In the genomic region with DNA sequence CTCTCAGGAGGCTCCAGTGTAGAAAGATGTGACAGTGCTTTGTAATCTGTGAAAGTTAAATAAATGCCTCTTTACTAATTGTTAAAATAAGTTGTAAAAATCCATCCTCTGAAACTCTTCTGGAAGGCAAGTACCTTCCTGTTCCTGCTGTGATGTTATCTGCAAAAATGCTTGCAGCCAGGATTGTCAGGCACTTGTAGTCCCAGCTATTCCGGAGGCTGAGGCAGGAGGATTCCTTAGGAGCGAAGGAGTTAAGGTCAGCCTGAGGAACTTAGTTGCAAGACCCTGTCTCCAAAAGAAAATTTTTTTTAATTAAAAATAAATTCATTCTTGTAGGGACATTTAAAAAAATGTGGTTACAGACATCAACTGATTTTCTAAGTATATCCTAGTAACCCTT, we compare ENCODE assay signal across 26 cellular contexts.
"Had no signal": no experiment of that assay in that cellular context is flagged by ENCODE, and none has a peak within 500 bp of the region (broad histone marks: within the 10 kb centered on the region; RNA-seq: fewer than 3 reads in every experiment).

No MANE protein-coding gene starts in this region.

- H3K36me3 Mint-ChIP-seq: immature natural killer cell; natural killer cell treated with Interleukin-12 subunit alpha and Interleukin-12 subunit beta and Interleukin-15 and Interleukin-18, amount 100 ng/mL, for 72 hours; stimulated activated memory B cell treated with anti-CD40 and anti-IgM and Interleukin-4, amounts not matched to agents 10 μg/mL and 1 μg/mL and 100 μg/mL, for 72 hours; type B pancreatic cell had no signal

- H3K27ac ChIP-seq: left ventricle myocardium inferior, ovary, spleen, tibial nerve, vagina had no signal

- DNase-seq: hippocampal formation; immature natural killer cell; left ventricle myocardium inferior; midbrain; mucosa of descending colon; naive thymus-derived CD4-positive, alpha-beta T cell; ovary; retina; right cardiac atrium; small intestine; spleen; stimulated activated CD4-positive, alpha-beta T cell treated with anti-CD3 and anti-CD28 coated beads, Interleukin-1b, Interleukin-23, amount 100 ng/mL, for 48 hours; stimulated activated CD4-positive, alpha-beta T cell treated with anti-CD3 and anti-CD28 coated beads, Interleukin-2, amount 100 ng/mL, for 48 hours; stimulated activated CD4-positive, alpha-beta T cell treated with anti-CD3 and anti-CD28 coated beads, Interleukin-4, amount 100 ng/mL, for 4 hours; stimulated activated CD8-positive, alpha-beta memory T cell treated with anti-CD3 and anti-CD28 coated beads, Interleukin-4, amount 100 ng/mL, for 48 hours; stimulated activated naive CD4-positive, alpha-beta T cell treated with Interleukin-2 at 50 U/mL for 16 hours; stimulated activated naive CD8-positive, alpha-beta T cell treated with anti-CD3 and anti-CD28 coated beads, Interleukin-15, amount 100 ng/mL, for 72 hours; substantia nigra had no signal

- H3K4me1 ChIP-seq: left ventricle myocardium inferior, spleen, tibial nerve, vagina had no signal

- H3K27me3 Mint-ChIP-seq: progenitor cell of endocrine pancreas; stimulated activated memory B cell treated with anti-CD40 and anti-IgM and Interleukin-4, amounts not matched to agents 10 μg/mL and 1 μg/mL and 100 μg/mL, for 72 hours; stimulated activated naive CD8-positive, alpha-beta T cell treated with anti-CD3 and anti-CD28 coated beads, Interleukin-15, amount 100 ng/mL, for 72 hours; type B pancreatic cell had no signal

- ATAC-seq: mucosa of descending colon; naive thymus-derived CD4-positive, alpha-beta T cell; natural killer cell treated with Interleukin-12 subunit alpha and Interleukin-12 subunit beta and Interleukin-15 and Interleukin-18, amount 100 ng/mL, for 72 hours; right cardiac atrium; sciatic nerve; stimulated activated memory B cell treated with anti-CD40 and anti-IgM and Interleukin-4, amounts not matched to agents 10 μg/mL and 1 μg/mL and 100 μg/mL, for 72 hours; stimulated activated naive CD8-positive, alpha-beta T cell treated with anti-CD3 and anti-CD28 coated beads, Interleukin-15, amount 100 ng/mL, for 72 hours had no signal

- H3K4me3 ChIP-seq: left ventricle myocardium inferior, lung, mucosa of descending colon, ovary, spleen, tibial nerve, vagina had no signal

- H3K36me3 ChIP-seq: left ventricle myocardium inferior, ovary, vagina had no signal

- H3K9me3 Mint-ChIP-seq: immature natural killer cell; natural killer cell treated with Interleukin-12 subunit alpha and Interleukin-12 subunit beta and Interleukin-15 and Interleukin-18, amount 100 ng/mL, for 72 hours; stimulated activated memory B cell treated with anti-CD40 and anti-IgM and Interleukin-4, amounts not matched to agents 10 μg/mL and 1 μg/mL and 100 μg/mL, for 72 hours; stimulated activated naive CD8-positive, alpha-beta T cell treated with anti-CD3 and anti-CD28 coated beads, Interleukin-15, amount 100 ng/mL, for 72 hours; type B pancreatic cell had no signal

- H3K27me3 ChIP-seq: ovary, spleen, tibial nerve, vagina had no signal

- H3K4me3 Mint-ChIP-seq: immature natural killer cell; naive thymus-derived CD4-positive, alpha-beta T cell; natural killer cell treated with Interleukin-12 subunit alpha and Interleukin-12 subunit beta and Interleukin-15 and Interleukin-18, amount 100 ng/mL, for 72 hours; stimulated activated memory B cell treated with anti-CD40 and anti-IgM and Interleukin-4, amounts not matched to agents 10 μg/mL and 1 μg/mL and 100 μg/mL, for 72 hours; stimulated activated naive CD8-positive, alpha-beta T cell treated with anti-CD3 and anti-CD28 coated beads, Interleukin-15, amount 100 ng/mL, for 72 hours; type B pancreatic cell had no signal

- H3K27ac Mint-ChIP-seq: immature natural killer cell; natural killer cell treated with Interleukin-12 subunit alpha and Interleukin-12 subunit beta and Interleukin-15 and Interleukin-18, amount 100 ng/mL, for 72 hours; progenitor cell of endocrine pancreas; stimulated activated memory B cell treated with anti-CD40 and anti-IgM and Interleukin-4, amounts not matched to agents 10 μg/mL and 1 μg/mL and 100 μg/mL, for 72 hours; stimulated activated naive CD8-positive, alpha-beta T cell treated with anti-CD3 and anti-CD28 coated beads, Interleukin-15, amount 100 ng/mL, for 72 hours; type B pancreatic cell had no signal

- H3K4me1 Mint-ChIP-seq: immature natural killer cell; naive thymus-derived CD4-positive, alpha-beta T cell; stimulated activated memory B cell treated with anti-CD40 and anti-IgM and Interleukin-4, amounts not matched to agents 10 μg/mL and 1 μg/mL and 100 μg/mL, for 72 hours; stimulated activated naive CD8-positive, alpha-beta T cell treated with anti-CD3 and anti-CD28 coated beads, Interleukin-15, amount 100 ng/mL, for 72 hours had no signal
